ENCODE assay signal across 24 cellular contexts in genomic region chr1:8035289-8035688, GRCh38. TPM values are rescaled to one million over a fixed set of nuclear protein-coding genes. Genes with fewer than 3 reads are reported as not detected.
DNase-seq lines count a peak whose midpoint lies in the region; ATAC-seq, FAIRE-seq and TF ChIP-seq lines count a peak whose summit lies in the region.
"Had no signal": no experiment of that assay in that cellular context is flagged by ENCODE, and none has a peak within 500 bp of the region (broad histone marks: within the 10 kb centered on the region; RNA-seq: fewer than 3 reads in every experiment).

No MANE protein-coding gene starts in this region.

- H3K14ac ChIP-seq in trophoblast cell (ENCODE audit: low read length), result no peak overlapping the region

- no peak overlapping the region for H3K23ac ChIP-seq in trophoblast cell (ENCODE audit: low read length)

- H4K12ac ChIP-seq in trophoblast cell (ENCODE audit: low read depth, low read length), result no peak overlapping the region

- no peak overlapping the region for H2BK120ac ChIP-seq in trophoblast cell (ENCODE audit: insufficient read depth, low read length, poor library complexity)

- peaks cover 8% of the 10 kb centered on the region for H3K79me1 ChIP-seq in trophoblast cell (ENCODE audit: low read length)

- no peaks in the 10 kb centered on the region for H3K36me3 ChIP-seq in trophoblast cell (ENCODE audit: control insufficient read depth in 1 of 2, insufficient read depth in 2 of 2, low read length in 2 of 2)

- no peak overlapping the region for H3K18ac ChIP-seq in trophoblast cell (ENCODE audit: low read length)

- no peak overlapping the region for H2BK5ac ChIP-seq in trophoblast cell (ENCODE audit: low read depth, low read length, poor library complexity)

- POLR2A ChIA-PET in A549 (lab: Yijun Ruan, JAX), result no interaction called here

- H3K79me2 ChIP-seq in trophoblast cell (ENCODE audit: control insufficient read depth, insufficient read depth, low read length, poor library complexity), result no peaks in the 10 kb centered on the region

- FAIRE-seq in A549 (lab: Jason Lieb, UNC), result no peak
- FAIRE-seq: GM12878 had no signal

- no peaks in the 10 kb centered on the region for H3K27me3 Mint-ChIP-seq in central memory CD8-positive, alpha-beta T cell
- H3K27me3 Mint-ChIP-seq in activated T-helper 2 cell treated with anti-CD3 and anti-CD28 coated beads, Interferon-gamma antibody, Interleukin-2, Interleukin-4, amounts not matched to agents 10 μg/mL and 5 μg/mL and 100 μg/mL, durations not matched to agents 14 hours and 24 hours and 36 hours (ENCODE audit: low read depth), result no peaks in the 10 kb centered on the region

- H3K9me3 ChIP-seq in A549, result no peaks in the 10 kb centered on the region
- no peaks in the 10 kb centered on the region for H3K9me3 ChIP-seq in trophoblast cell (ENCODE audit: insufficient read depth, low read depth, low read length)
- H3K9me3 ChIP-seq: Caco-2 had no signal

- H3K4me3 Mint-ChIP-seq in central memory CD8-positive, alpha-beta T cell, result no peak overlapping the region
- H3K4me3 Mint-ChIP-seq in activated T-helper 2 cell treated with anti-CD3 and anti-CD28 coated beads, Interferon-gamma antibody, Interleukin-2, Interleukin-4, amounts not matched to agents 10 μg/mL and 5 μg/mL and 100 μg/mL, durations not matched to agents 14 hours and 24 hours and 36 hours (ENCODE audit: low read depth), result no peak overlapping the region
- H3K4me3 Mint-ChIP-seq: CD8-positive, alpha-beta T cell had no signal

- TF ChIP-seq POLR2A in A549 (IDR thresholded peaks at IDR 0.05; ENCODE audit: low read length), result no peak

- TF ChIP-seq RAD21 in A549 (conservative IDR thresholded peaks at IDR 0.05 in 1 of 2, IDR thresholded peaks at IDR 0.05 in 1 of 2), result no peak

- H4K8ac ChIP-seq in trophoblast cell (ENCODE audit: low read depth, low read length), result no peak overlapping the region

- no peak overlapping the region for H2AK5ac ChIP-seq in trophoblast cell (ENCODE audit: low read length)

- H2BK12ac ChIP-seq in trophoblast cell (ENCODE audit: low read length), result peak overlapping the region; percentile 92

- H3K27ac Mint-ChIP-seq in central memory CD8-positive, alpha-beta T cell (ENCODE audit: low read depth), result peak overlapping the region; percentile 17
- no peak overlapping the region for H3K27ac Mint-ChIP-seq in activated T-helper 2 cell treated with anti-CD3 and anti-CD28 coated beads, Interferon-gamma antibody, Interleukin-2, Interleukin-4, amounts not matched to agents 10 μg/mL and 5 μg/mL and 100 μg/mL, durations not matched to agents 14 hours and 24 hours and 36 hours
- H3K27ac Mint-ChIP-seq: CD8-positive, alpha-beta T cell had no signal

- CTCF ChIA-PET in A549 (lab: Yijun Ruan, JAX), result interaction anchor here (1.2 to 2.2 kb wide), 4 partner anchors 21 to 311 kb away, joined by 3 to 10 read pairs (median 6); no protein-coding TSS in a partner anchor

- no peak; a peak in 1 of 6 replicates for ATAC-seq in A549
- ATAC-seq in central memory CD8-positive, alpha-beta T cell (replicated peaks; ENCODE audit: extremely low read depth, poor library complexity, severe bottlenecking), result no peak
- ATAC-seq in HG02678 (IDR thresholded peaks at IDR 0.05; ENCODE audit: unreplicated experiment), result no peak
- ATAC-seq: CD8-positive, alpha-beta T cell; GM12878 had no signal

- no peak for TF ChIP-seq EP300 in A549 (IDR thresholded peaks at IDR 0.05)

- H4K91ac ChIP-seq in trophoblast cell (ENCODE audit: low read depth, low read length), result no peak overlapping the region

- intact Hi-C loops in activated T-helper 2 cell treated with anti-CD3 and anti-CD28 coated beads, Interferon-gamma antibody, Interleukin-2, Interleukin-4, amounts not matched to agents 10 μg/mL and 5 μg/mL and 100 μg/mL, durations not matched to agents 14 hours and 24 hours and 36 hours (cut with micrococcal nuclease), result no loop called here

- H3K27me3 ChIP-seq in trophoblast cell (ENCODE audit: insufficient read depth, low read length), result no peaks in the 10 kb centered on the region

- no peak overlapping the region for H3K4me3 ChIP-seq in A549
- no peak overlapping the region for H3K4me3 ChIP-seq in trophoblast cell (ENCODE audit: low read depth, low read length)
- H3K4me3 ChIP-seq: GM12878 had no signal

- H3K4me1 Mint-ChIP-seq in central memory CD8-positive, alpha-beta T cell, result no peaks in the 10 kb centered on the region
- no peaks in the 10 kb centered on the region for H3K4me1 Mint-ChIP-seq in activated T-helper 2 cell treated with anti-CD3 and anti-CD28 coated beads, Interferon-gamma antibody, Interleukin-2, Interleukin-4, amounts not matched to agents 10 μg/mL and 5 μg/mL and 100 μg/mL, durations not matched to agents 14 hours and 24 hours and 36 hours (ENCODE audit: low read depth)

- H3K4me1 ChIP-seq in A549, result peaks cover 30% of the 10 kb centered on the region
- H3K4me1 ChIP-seq in trophoblast cell (ENCODE audit: control insufficient read depth in 1 of 2, insufficient read depth in 2 of 2, low read length in 2 of 2), result peaks cover 0 to 5% of the 10 kb centered on the region in 2 experiments
- H3K4me1 ChIP-seq: Caco-2 had no signal

- DNase-seq in A549 (ENCODE audit: low read depth in 1 of 2, low spot score in 1 of 2) (no peak), LHCN-M2 (ENCODE audit: low read depth) (peak; percentile 8), trophoblast cell (no peak)
- DNase-seq in central memory CD8-positive, alpha-beta T cell (ENCODE audit: low spot score in 2 of 2), result no peak
- no peak for DNase-seq in activated CD4-positive, alpha-beta T cell treated with anti-CD3 and anti-CD28 coated beads, Interleukin-2, amount 50 U/mL, for 1 hour
- DNase-seq in activated T-helper 2 cell treated with anti-CD3 and anti-CD28 coated beads, Interferon-gamma antibody, Interleukin-2, Interleukin-4, amounts not matched to agents 10 μg/mL and 5 μg/mL and 100 μg/mL, durations not matched to agents 14 hours and 24 hours and 36 hours (ENCODE audit: low spot score), result no peak
- DNase-seq: C1 segment of cervical spinal cord; Caco-2; CD8-positive, alpha-beta T cell; DMS 273 treated with DMSO at 0.1 percent for 48 hours; DMS79; EL; GDM1; GOT3; Karpas-422; NCI-H1105 treated with DMSO at 0.1 percent for 48 hours; NCI-H146; NCI-H1930; NCI-H446; NCI-H524 treated with DMSO at 0.1 percent for 48 hours; NCI-H774; Right ventricle myocardium superior had no signal

- TF ChIP-seq CTCF in A549 (IDR thresholded peaks at IDR 0.05), result no peak

- H3K27ac ChIP-seq in A549 (peak overlapping the region; percentile 77 to 100), trophoblast cell (ENCODE audit: low read depth, low read length) (no peak overlapping the region)

- H3K4me2 ChIP-seq in A549 (no peak overlapping the region), trophoblast cell (ENCODE audit: low read length) (no peak overlapping the region)

- H3K4ac ChIP-seq in trophoblast cell (ENCODE audit: low read depth, low read length), result no peak overlapping the region

- no peaks in the 10 kb centered on the region for H3K9me3 Mint-ChIP-seq in central memory CD8-positive, alpha-beta T cell
- no peaks in the 10 kb centered on the region for H3K9me3 Mint-ChIP-seq in activated T-helper 2 cell treated with anti-CD3 and anti-CD28 coated beads, Interferon-gamma antibody, Interleukin-2, Interleukin-4, amounts not matched to agents 10 μg/mL and 5 μg/mL and 100 μg/mL, durations not matched to agents 14 hours and 24 hours and 36 hours
- H3K9me3 Mint-ChIP-seq: CD8-positive, alpha-beta T cell had no signal

- no peak overlapping the region for H2AFZ ChIP-seq in trophoblast cell (ENCODE audit: insufficient read depth, low read length, poor library complexity)

- WGBS in A549 (ENCODE audit: missing lambda C conversion rate), result 85% methylated on average over 4 of the region's 4 CpGs
- no CpG with 5 or more reads among the region's 4 CpGs for WGBS in trophoblast cell (ENCODE audit: extremely low coverage, insufficient coverage, insufficient read length)

- H3K9ac ChIP-seq in trophoblast cell (ENCODE audit: low read length), result no peak overlapping the region

- peaks cover 2% of the 10 kb centered on the region for H3K36me3 Mint-ChIP-seq in central memory CD8-positive, alpha-beta T cell (ENCODE audit: insufficient read depth)
- no peaks in the 10 kb centered on the region for H3K36me3 Mint-ChIP-seq in activated T-helper 2 cell treated with anti-CD3 and anti-CD28 coated beads, Interferon-gamma antibody, Interleukin-2, Interleukin-4, amounts not matched to agents 10 μg/mL and 5 μg/mL and 100 μg/mL, durations not matched to agents 14 hours and 24 hours and 36 hours (ENCODE audit: low read depth)
- H3K36me3 Mint-ChIP-seq: CD8-positive, alpha-beta T cell had no signal

TF ChIP-seq in A549, 52 proteins besides CTCF, POLR2A, EP300 and RAD21:
- no peak for TF ChIP-seq SREBF2 (IDR thresholded peaks at IDR 0.05)
- no peak for TF ChIP-seq FOSL2 (IDR thresholded peaks at IDR 0.05)
- TF ChIP-seq FOSL2 (CRISPR knock-in tag; IDR thresholded peaks at IDR 0.05), result no peak
- no peak for TF ChIP-seq ATOH8 (CRISPR knock-in tag; IDR thresholded peaks at IDR 0.05; ENCODE audit: low read depth)
- TF ChIP-seq PHF8 (IDR thresholded peaks at IDR 0.05; ENCODE audit: borderline replicate concordance, low read depth), result no peak
- no peak for TF ChIP-seq RFX5 (IDR thresholded peaks at IDR 0.05)
- no peak for TF ChIP-seq KDM5A (IDR thresholded peaks at IDR 0.05)

RNA-seq across cellular contexts. Expression of gene ERRFI1, which starts 9.2 kb away (rescaled TPM):
- polyA plus RNA-seq in A549 (2011; rRNA removed) (193 and 217 TPM in 2 replicates), A549 (2017; fragmentation: RNase III; extraction: RNeasy Plus Mini Kit Qiagen cat#74134 plus additional on column Dnase treatment) (44.2 to 51.0 TPM (median 49.0 TPM) in 3 replicates)
- 48.0 and 74.2 TPM in 2 replicates for polyA plus RNA-seq in A549 (2012; cell fraction: cytosol; rRNA removed)
- 61.4 and 108 TPM in 2 replicates for polyA plus RNA-seq in A549 (2012; cell fraction: nucleus; rRNA removed)
- polyA minus RNA-seq in A549 (2011; rRNA and poly(A)+ RNA removed), result 94.7 and 114 TPM in 2 replicates
- total RNA-seq in LHCN-M2 (2014; rRNA removed), result 313 and 316 TPM in 2 replicates
- 106 TPM for polyA plus RNA-seq in LHCN-M2 (2012)
- 267 and 277 TPM in 2 replicates for polyA plus RNA-seq in trophoblast cell (2013)
- total RNA-seq in activated T-helper 2 cell treated with anti-CD3 and anti-CD28 coated beads, Interferon-gamma antibody, Interleukin-2, Interleukin-4, amounts not matched to agents 10 μg/mL and 5 μg/mL and 100 μg/mL, durations not matched to agents 14 hours and 24 hours and 36 hours, result 3.1 and 3.8 TPM in 2 replicates

Comparison
In these comparisons a context has a peak if more than half of its experiments do, and no peak if none do; other contexts are left out.
1. RNA of gene ERRFI1, which starts 9.2 kb away (total RNA-seq): 313 to 316 TPM in LHCN-M2; 3.1 to 3.8 TPM in activated T-helper 2 cell treated with anti-CD3 and anti-CD28 coated beads, Interferon-gamma antibody, Interleukin-2, Interleukin-4, amounts not matched to agents 10 μg/mL and 5 μg/mL and 100 μg/mL, durations not matched to agents 14 hours and 24 hours and 36 hours; every median in the first group is over 10 times any median in the second.